Comparison of ENCODE assay signal across 12 cellular contexts in the genomic region with DNA sequence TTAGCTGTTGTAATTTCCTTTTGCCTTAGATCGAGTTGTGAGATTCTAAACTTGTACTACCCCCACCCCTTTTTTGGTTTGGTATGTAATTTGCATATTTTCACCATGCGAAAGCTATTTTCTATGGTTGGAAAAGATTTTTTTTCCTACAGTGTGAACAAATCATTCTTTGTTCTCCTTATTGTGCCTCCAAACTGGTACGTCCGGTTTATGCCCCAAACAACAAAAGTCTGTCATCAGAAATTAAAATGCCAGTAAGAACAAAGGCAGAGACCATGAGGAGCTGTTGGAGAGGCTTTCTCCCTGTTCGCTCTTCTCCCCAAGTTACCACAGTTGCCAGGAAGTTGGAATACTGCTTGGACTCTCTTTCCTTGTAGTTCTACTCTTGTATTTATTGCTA.
DNase-seq lines count a peak whose midpoint lies in the region; ATAC-seq and TF ChIP-seq lines count a peak whose summit lies in the region.
"Had no signal": no experiment of that assay in that cellular context is flagged by ENCODE, and none has a peak within 500 bp of the region (broad histone marks: within the 10 kb centered on the region; RNA-seq: fewer than 3 reads in every experiment).

No MANE protein-coding gene starts in this region.

- 6 to 9% methylated on average over 5 of the region's 5 CpGs for WGBS in GM23248 (ENCODE audit: low coverage in 1 of 2, low lambda C conversion rate in 2 of 2, missing lambda C conversion rate in 2 of 2), 2 experiments

- no peak overlapping the region for H3K27ac Mint-ChIP-seq in T-helper 2 cell treated with Interferon-gamma antibody and Interleukin-4, amounts not matched to agents 5 μg/mL and 100 μg/mL, for 36 hours

- no peaks in the 10 kb centered on the region for H3K9me3 Mint-ChIP-seq in T-helper 2 cell treated with Interferon-gamma antibody and Interleukin-4, amounts not matched to agents 5 μg/mL and 100 μg/mL, for 36 hours

- peak overlapping the region; percentile 82 for H3K4me2 ChIP-seq in GM23248 (ENCODE audit: unreplicated experiment)

- peak overlapping the region; percentile 64 for H3K9ac ChIP-seq in GM23248

- H3K36me3 Mint-ChIP-seq in T-helper 2 cell treated with Interferon-gamma antibody and Interleukin-4, amounts not matched to agents 5 μg/mL and 100 μg/mL, for 36 hours (ENCODE audit: low read depth): no peaks in the 10 kb centered on the region

- peaks cover 16% of the 10 kb centered on the region for H3K4me1 ChIP-seq in GM23248 (ENCODE audit: insufficient read depth)

- H3K4me1 Mint-ChIP-seq in T-helper 2 cell treated with Interferon-gamma antibody and Interleukin-4, amounts not matched to agents 5 μg/mL and 100 μg/mL, for 36 hours (ENCODE audit: low read depth): no peaks in the 10 kb centered on the region

- H3K27ac ChIP-seq in GM23248: peak overlapping the region; percentile 65

- H3K4me3 Mint-ChIP-seq in T-helper 2 cell treated with Interferon-gamma antibody and Interleukin-4, amounts not matched to agents 5 μg/mL and 100 μg/mL, for 36 hours: no peak overlapping the region

- DNase-seq in GM23248 (peak; percentile 57), foreskin melanocyte (peak; percentile 97), renal cortical epithelial cell (ENCODE audit: low read depth) (peak; percentile 45), HUDEP-2 (lab: John Stamatoyannopoulos, UW; ENCODE audit: unreplicated experiment in 76 of 76) (no peak)
- no peak for DNase-seq in T-helper 2 cell treated with Interferon-gamma antibody and Interleukin-4, amounts not matched to agents 5 μg/mL and 100 μg/mL, for 36 hours (ENCODE audit: low spot score)
- DNase-seq: activated CD4-positive, CD25-positive, alpha-beta regulatory T cell treated with anti-CD3 and anti-CD28 coated beads, Interleukin-2, amount 50 U/mL, for 72 hours; central memory CD4-positive, alpha-beta T cell; NCI-H2107; occipital lobe had no signal

- H4K20me1 ChIP-seq in GM23248 (ENCODE audit: insufficient read depth): no peaks in the 10 kb centered on the region

- H3K9me2 ChIP-seq in GM23248 (ENCODE audit: insufficient read depth): no peaks in the 10 kb centered on the region

- H3K27me3 Mint-ChIP-seq in T-helper 2 cell treated with Interferon-gamma antibody and Interleukin-4, amounts not matched to agents 5 μg/mL and 100 μg/mL, for 36 hours (ENCODE audit: low read depth): peaks cover 7% of the 10 kb centered on the region

- peak overlapping the region; percentile 64 for H3K4me3 ChIP-seq in GM23248

- no peaks in the 10 kb centered on the region for H3K79me2 ChIP-seq in GM23248 (ENCODE audit: insufficient read depth)

- no peaks in the 10 kb centered on the region for H3K27me3 ChIP-seq in GM23248 (replicated peaks; ENCODE audit: insufficient read depth)

- H3F3A ChIP-seq in GM23248 (ENCODE audit: insufficient read depth): peaks cover 12% of the 10 kb centered on the region; the same call in 1 of the 2 replicates

- peak overlapping the region; percentile 78 for H2AFZ ChIP-seq in GM23248

- peak; percentile 82 for ATAC-seq in SK-N-SH treated with all-trans-retinoic acid at 6 μM for 48 hours
- ATAC-seq in HG03460 (IDR thresholded peaks at IDR 0.05; ENCODE audit: unreplicated experiment): no peak
- no peak for ATAC-seq in GM21528 (IDR thresholded peaks at IDR 0.05; ENCODE audit: low FRiP score, unreplicated experiment)

- in situ Hi-C loops in GM23248 (cut with MboI): loop anchor here (25.0 kb wide), 1 partner anchor 818 kb away; no protein-coding TSS in a partner anchor

- H3K36me3 ChIP-seq in GM23248 (ENCODE audit: low read depth): no peaks in the 10 kb centered on the region

- no peaks in the 10 kb centered on the region for H3K9me3 ChIP-seq in GM23248 (ENCODE audit: low read depth)

TF ChIP-seq in SK-N-SH treated with all-trans-retinoic acid at 6 μM for 48 hours, 23 proteins besides CTCF, POLR2A, EP300 and RAD21:
- TF ChIP-seq, protein P1, sequence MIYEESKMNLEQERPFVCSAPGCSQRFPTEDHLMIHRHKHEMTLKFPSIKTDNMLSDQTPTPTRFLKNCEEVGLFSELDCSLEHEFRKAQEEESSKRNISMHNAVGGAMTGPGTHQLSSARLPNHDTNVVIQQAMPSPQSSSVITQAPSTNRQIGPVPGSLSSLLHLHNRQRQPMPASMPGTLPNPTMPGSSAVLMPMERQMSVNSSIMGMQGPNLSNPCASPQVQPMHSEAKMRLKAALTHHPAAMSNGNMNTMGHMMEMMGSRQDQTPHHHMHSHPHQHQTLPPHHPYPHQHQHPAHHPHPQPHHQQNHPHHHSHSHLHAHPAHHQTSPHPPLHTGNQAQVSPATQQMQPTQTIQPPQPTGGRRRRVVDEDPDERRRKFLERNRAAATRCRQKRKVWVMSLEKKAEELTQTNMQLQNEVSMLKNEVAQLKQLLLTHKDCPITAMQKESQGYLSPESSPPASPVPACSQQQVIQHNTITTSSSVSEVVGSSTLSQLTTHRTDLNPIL (CRISPR knock-in tag; IDR thresholded peaks at IDR 0.05; ENCODE audit: low read depth): no peak
- TF ChIP-seq ZNF565 (CRISPR knock-in tag; conservative IDR thresholded peaks at IDR 0.05; ENCODE audit: low read depth) (no peak), RARB (CRISPR knock-in tag; IDR thresholded peaks at IDR 0.05) (no peak), ARNTL (CRISPR knock-in tag; IDR thresholded peaks at IDR 0.05; ENCODE audit: borderline replicate concordance, low read depth) (no peak), ZFP3 (CRISPR knock-in tag; IDR thresholded peaks at IDR 0.05) (no peak)

Comparison
In these comparisons a context has a peak if more than half of its experiments do, and no peak if none do; other contexts are left out.
1. DNase-seq: peak in GM23248 (single experiment), foreskin melanocyte (single experiment) and renal cortical epithelial cell (single experiment); none in HUDEP-2 (0 of 76) and T-helper 2 cell treated with Interferon-gamma antibody and Interleukin-4, amounts not matched to agents 5 μg/mL and 100 μg/mL, for 36 hours (single experiment).